1 cellular context compared by ENCODE assay signal in genomic region chr3:142279965-142280590, GRCh38.
TF ChIP-seq lines count a peak whose summit lies in the region.

No MANE protein-coding gene starts in this region.

TF ChIP-seq in HepG2, 621 proteins besides CTCF, POLR2A, EP300 and RAD21 (continued from another document and continues in another):
- TF ChIP-seq, protein P1, sequence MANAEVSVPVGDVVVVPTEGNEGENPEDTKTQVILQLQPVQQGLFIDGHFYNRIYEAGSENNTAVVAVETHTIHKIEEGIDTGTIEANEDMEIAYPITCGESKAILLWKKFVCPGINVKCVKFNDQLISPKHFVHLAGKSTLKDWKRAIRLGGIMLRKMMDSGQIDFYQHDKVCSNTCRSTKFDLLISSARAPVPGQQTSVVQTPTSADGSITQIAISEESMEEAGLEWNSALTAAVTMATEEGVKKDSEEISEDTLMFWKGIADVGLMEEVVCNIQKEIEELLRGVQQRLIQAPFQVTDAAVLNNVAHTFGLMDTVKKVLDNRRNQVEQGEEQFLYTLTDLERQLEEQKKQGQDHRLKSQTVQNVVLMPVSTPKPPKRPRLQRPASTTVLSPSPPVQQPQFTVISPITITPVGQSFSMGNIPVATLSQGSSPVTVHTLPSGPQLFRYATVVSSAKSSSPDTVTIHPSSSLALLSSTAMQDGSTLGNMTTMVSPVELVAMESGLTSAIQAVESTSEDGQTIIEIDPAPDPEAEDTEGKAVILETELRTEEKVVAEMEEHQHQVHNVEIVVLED (CRISPR knock-in tag; IDR thresholded peaks at IDR 0.05; ENCODE audit: borderline replicate concordance) = no peak
- TF ChIP-seq ZNF788 (CRISPR knock-in tag; IDR thresholded peaks at IDR 0.05; ENCODE audit: borderline replicate concordance) (no peak), MIER2 (CRISPR knock-in tag; IDR thresholded peaks at IDR 0.05) (0 out of 2 replicates have a peak, but pooled peaks have one; percentile 39), ZMAT3 (CRISPR knock-in tag; conservative IDR thresholded peaks at IDR 0.05) (0 out of 2 replicates have a peak, but pooled peaks have one; percentile 38), ZBTB8A (CRISPR knock-in tag; IDR thresholded peaks at IDR 0.05; ENCODE audit: borderline replicate concordance, low read depth) (no peak), ATF2 (CRISPR knock-in tag; IDR thresholded peaks at IDR 0.05) (peak; percentile 51; the same call in 1 of the 2 replicates), HNF1B (CRISPR knock-in tag; IDR thresholded peaks at IDR 0.05) (0 out of 2 replicates have a peak, but pooled peaks have one; percentile 13), MIER3 (CRISPR knock-in tag; IDR thresholded peaks at IDR 0.05; ENCODE audit: borderline replicate concordance) (peak; percentile 57; the same call in 1 of the 2 replicates), FLYWCH1 (CRISPR knock-in tag; IDR thresholded peaks at IDR 0.05) (no peak), KLF6 (CRISPR knock-in tag; IDR thresholded peaks at IDR 0.05) (0 out of 2 replicates have a peak, but pooled peaks have one; percentile 51), SP2 (CRISPR knock-in tag; IDR thresholded peaks at IDR 0.05) (no peak), ZNF570 (CRISPR knock-in tag; IDR thresholded peaks at IDR 0.05; ENCODE audit: borderline replicate concordance) (no peak), PPARG (CRISPR knock-in tag; conservative IDR thresholded peaks at IDR 0.05) (0 out of 2 replicates have a peak, but pooled peaks have one; percentile 39), SKI (IDR thresholded peaks at IDR 0.05; ENCODE audit: partially characterized antibody) (no peak), SIN3A (IDR thresholded peaks at IDR 0.05; ENCODE audit: borderline replicate concordance, low read depth, low read length) (no peak), HDAC2 (CRISPR knock-in tag; IDR thresholded peaks at IDR 0.05) (peak; percentile 59; the same call in 1 of the 2 replicates), YEATS2 (CRISPR knock-in tag; IDR thresholded peaks at IDR 0.05; ENCODE audit: borderline replicate concordance) (peak; percentile 60; the same call in 1 of the 2 replicates), RXRB (CRISPR knock-in tag; IDR thresholded peaks at IDR 0.05; ENCODE audit: borderline replicate concordance) (peak; percentile 53; the same call in 1 of the 2 replicates), NR2F1 (CRISPR knock-in tag; IDR thresholded peaks at IDR 0.05) (0 out of 4 replicates have a peak, but pooled peaks of 1 of the 2 experiments have one; percentile 35), ZZZ3 (CRISPR knock-in tag; IDR thresholded peaks at IDR 0.05; ENCODE audit: borderline replicate concordance) (no peak), SMAD9 (CRISPR knock-in tag; IDR thresholded peaks at IDR 0.05) (no peak), GATAD1 (CRISPR knock-in tag; IDR thresholded peaks at IDR 0.05) (peak; percentile 50; the same call in 1 of the 2 replicates), ARNTL (CRISPR knock-in tag; IDR thresholded peaks at IDR 0.05) (0 out of 2 replicates have a peak, but pooled peaks have one; percentile 55), ZNF331 (CRISPR knock-in tag; IDR thresholded peaks at IDR 0.05) (peak; percentile 66), ZFP36L2 (CRISPR knock-in tag; IDR thresholded peaks at IDR 0.05) (0 out of 2 replicates have a peak, but pooled peaks have one; percentile 40), ETS1 (CRISPR knock-in tag; IDR thresholded peaks at IDR 0.05) (no peak), ZNF569 (CRISPR knock-in tag; IDR thresholded peaks at IDR 0.05; ENCODE audit: borderline replicate concordance) (no peak), SOX13 (IDR thresholded peaks at IDR 0.05) (no peak), SOX13 (CRISPR knock-in tag; conservative IDR thresholded peaks at IDR 0.05 in 1 of 2, IDR thresholded peaks at IDR 0.05 in 1 of 2) (no peak), SAFB2 (CRISPR knock-in tag; IDR thresholded peaks at IDR 0.05; ENCODE audit: borderline replicate concordance, low read depth) (no peak), DPF2 (CRISPR knock-in tag; IDR thresholded peaks at IDR 0.05; ENCODE audit: borderline replicate concordance, low read depth) (no peak), KLF16 (CRISPR knock-in tag; IDR thresholded peaks at IDR 0.05) (peak in 1 of 2 experiments; percentile 68; a peak in 2 of 4 replicates), CREBL2 (CRISPR knock-in tag; IDR thresholded peaks at IDR 0.05; ENCODE audit: borderline replicate concordance) (no peak), SRSF1 (optimal IDR thresholded peaks at IDR 0.05; ENCODE audit: low read depth, low read length) (no peak), ZNF124 (CRISPR knock-in tag; IDR thresholded peaks at IDR 0.05) (0 out of 2 replicates have a peak, but pooled peaks have one; percentile 46), SIX4 (CRISPR knock-in tag; IDR thresholded peaks at IDR 0.05) (no peak), SP140L (CRISPR knock-in tag; IDR thresholded peaks at IDR 0.05; ENCODE audit: borderline replicate concordance) (0 out of 2 replicates have a peak, but pooled peaks have one; percentile 69), HDAC6 (IDR thresholded peaks at IDR 0.05; ENCODE audit: low read depth, low read length) (no peak), SALL1 (CRISPR knock-in tag; IDR thresholded peaks at IDR 0.05) (peak; percentile 51), ZNF557 (CRISPR knock-in tag; IDR thresholded peaks at IDR 0.05) (no peak), KDM2A (CRISPR knock-in tag; IDR thresholded peaks at IDR 0.05; ENCODE audit: borderline replicate concordance, low read depth) (peak; percentile 45; the same call in 1 of the 2 replicates)
- TF ChIP-seq, protein P2, sequence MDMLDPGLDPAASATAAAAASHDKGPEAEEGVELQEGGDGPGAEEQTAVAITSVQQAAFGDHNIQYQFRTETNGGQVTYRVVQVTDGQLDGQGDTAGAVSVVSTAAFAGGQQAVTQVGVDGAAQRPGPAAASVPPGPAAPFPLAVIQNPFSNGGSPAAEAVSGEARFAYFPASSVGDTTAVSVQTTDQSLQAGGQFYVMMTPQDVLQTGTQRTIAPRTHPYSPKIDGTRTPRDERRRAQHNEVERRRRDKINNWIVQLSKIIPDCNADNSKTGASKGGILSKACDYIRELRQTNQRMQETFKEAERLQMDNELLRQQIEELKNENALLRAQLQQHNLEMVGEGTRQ (IDR thresholded peaks at IDR 0.05; ENCODE audit: low read depth, low read length) = 0 out of 2 replicates have a peak, but pooled peaks have one; percentile 37
- TF ChIP-seq, protein P2 (CRISPR knock-in tag; IDR thresholded peaks at IDR 0.05; ENCODE audit: borderline replicate concordance) = no peak
- TF ChIP-seq, protein P3, sequence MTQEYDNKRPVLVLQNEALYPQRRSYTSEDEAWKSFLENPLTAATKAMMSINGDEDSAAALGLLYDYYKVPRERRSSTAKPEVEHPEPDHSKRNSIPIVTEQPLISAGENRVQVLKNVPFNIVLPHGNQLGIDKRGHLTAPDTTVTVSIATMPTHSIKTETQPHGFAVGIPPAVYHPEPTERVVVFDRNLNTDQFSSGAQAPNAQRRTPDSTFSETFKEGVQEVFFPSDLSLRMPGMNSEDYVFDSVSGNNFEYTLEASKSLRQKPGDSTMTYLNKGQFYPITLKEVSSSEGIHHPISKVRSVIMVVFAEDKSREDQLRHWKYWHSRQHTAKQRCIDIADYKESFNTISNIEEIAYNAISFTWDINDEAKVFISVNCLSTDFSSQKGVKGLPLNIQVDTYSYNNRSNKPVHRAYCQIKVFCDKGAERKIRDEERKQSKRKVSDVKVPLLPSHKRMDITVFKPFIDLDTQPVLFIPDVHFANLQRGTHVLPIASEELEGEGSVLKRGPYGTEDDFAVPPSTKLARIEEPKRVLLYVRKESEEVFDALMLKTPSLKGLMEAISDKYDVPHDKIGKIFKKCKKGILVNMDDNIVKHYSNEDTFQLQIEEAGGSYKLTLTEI (CRISPR knock-in tag; conservative IDR thresholded peaks at IDR 0.05) = no peak
- TF ChIP-seq, protein P4, sequence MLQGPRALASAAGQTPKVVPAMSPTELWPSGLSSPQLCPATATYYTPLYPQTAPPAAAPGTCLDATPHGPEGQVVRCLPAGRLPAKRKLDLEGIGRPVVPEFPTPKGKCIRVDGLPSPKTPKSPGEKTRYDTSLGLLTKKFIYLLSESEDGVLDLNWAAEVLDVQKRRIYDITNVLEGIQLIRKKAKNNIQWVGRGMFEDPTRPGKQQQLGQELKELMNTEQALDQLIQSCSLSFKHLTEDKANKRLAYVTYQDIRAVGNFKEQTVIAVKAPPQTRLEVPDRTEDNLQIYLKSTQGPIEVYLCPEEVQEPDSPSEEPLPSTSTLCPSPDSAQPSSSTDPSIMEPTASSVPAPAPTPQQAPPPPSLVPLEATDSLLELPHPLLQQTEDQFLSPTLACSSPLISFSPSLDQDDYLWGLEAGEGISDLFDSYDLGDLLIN (CRISPR knock-in tag; IDR thresholded peaks at IDR 0.05; ENCODE audit: borderline replicate concordance) = no peak
- TF ChIP-seq, protein P5, sequence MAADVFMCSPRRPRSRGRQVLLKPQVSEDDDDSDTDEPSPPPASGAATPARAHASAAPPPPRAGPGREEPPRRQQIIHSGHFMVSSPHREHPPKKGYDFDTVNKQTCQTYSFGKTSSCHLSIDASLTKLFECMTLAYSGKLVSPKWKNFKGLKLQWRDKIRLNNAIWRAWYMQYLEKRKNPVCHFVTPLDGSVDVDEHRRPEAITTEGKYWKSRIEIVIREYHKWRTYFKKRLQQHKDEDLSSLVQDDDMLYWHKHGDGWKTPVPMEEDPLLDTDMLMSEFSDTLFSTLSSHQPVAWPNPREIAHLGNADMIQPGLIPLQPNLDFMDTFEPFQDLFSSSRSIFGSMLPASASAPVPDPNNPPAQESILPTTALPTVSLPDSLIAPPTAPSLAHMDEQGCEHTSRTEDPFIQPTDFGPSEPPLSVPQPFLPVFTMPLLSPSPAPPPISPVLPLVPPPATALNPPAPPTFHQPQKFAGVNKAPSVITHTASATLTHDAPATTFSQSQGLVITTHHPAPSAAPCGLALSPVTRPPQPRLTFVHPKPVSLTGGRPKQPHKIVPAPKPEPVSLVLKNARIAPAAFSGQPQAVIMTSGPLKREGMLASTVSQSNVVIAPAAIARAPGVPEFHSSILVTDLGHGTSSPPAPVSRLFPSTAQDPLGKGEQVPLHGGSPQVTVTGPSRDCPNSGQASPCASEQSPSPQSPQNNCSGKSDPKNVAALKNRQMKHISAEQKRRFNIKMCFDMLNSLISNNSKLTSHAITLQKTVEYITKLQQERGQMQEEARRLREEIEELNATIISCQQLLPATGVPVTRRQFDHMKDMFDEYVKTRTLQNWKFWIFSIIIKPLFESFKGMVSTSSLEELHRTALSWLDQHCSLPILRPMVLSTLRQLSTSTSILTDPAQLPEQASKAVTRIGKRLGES (CRISPR knock-in tag; IDR thresholded peaks at IDR 0.05; ENCODE audit: borderline replicate concordance) = no peak
- TF ChIP-seq, protein P6, sequence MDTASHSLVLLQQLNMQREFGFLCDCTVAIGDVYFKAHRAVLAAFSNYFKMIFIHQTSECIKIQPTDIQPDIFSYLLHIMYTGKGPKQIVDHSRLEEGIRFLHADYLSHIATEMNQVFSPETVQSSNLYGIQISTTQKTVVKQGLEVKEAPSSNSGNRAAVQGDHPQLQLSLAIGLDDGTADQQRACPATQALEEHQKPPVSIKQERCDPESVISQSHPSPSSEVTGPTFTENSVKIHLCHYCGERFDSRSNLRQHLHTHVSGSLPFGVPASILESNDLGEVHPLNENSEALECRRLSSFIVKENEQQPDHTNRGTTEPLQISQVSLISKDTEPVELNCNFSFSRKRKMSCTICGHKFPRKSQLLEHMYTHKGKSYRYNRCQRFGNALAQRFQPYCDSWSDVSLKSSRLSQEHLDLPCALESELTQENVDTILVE (CRISPR knock-in tag; IDR thresholded peaks at IDR 0.05) = peak; percentile 56; the same call in 1 of the 2 replicates
